ENCODE assay signal across 15 cellular contexts in genomic region chr5:69219939-69220338, GRCh38.
"Had no signal": no experiment of that assay in that cellular context is flagged by ENCODE, and none has a peak within 500 bp of the region (broad histone marks: within the 10 kb centered on the region; RNA-seq: fewer than 3 reads in every experiment).

No MANE protein-coding gene starts in this region.

- H3K27me3 ChIP-seq: heart left ventricle, left lung, pancreas, sigmoid colon had no signal

- H3K36me3 ChIP-seq: pancreas, prostate gland had no signal

- H3K9me3 ChIP-seq: heart left ventricle, left lung, lower lobe of right lung, pancreas, prostate gland, sigmoid colon had no signal

- H3K4me3 ChIP-seq: coronary artery, left lung, lower lobe of right lung, pancreas, prostate gland, sigmoid colon, skin epidermis had no signal

- H3K27ac ChIP-seq: coronary artery, left lung, lower lobe of right lung, pancreas, prostate gland, sigmoid colon, skin epidermis had no signal

- DNase-seq: effector CD4-positive, alpha-beta T cell; foreskin melanocyte; heart left ventricle; islet precursor cell; left lung; lower lobe of right lung; occipital lobe; pancreas; sigmoid colon; stimulated activated naive CD4-positive, alpha-beta T cell treated with Interleukin-2 at 50 U/mL for 16 hours; trophoblast cell had no signal

- ATAC-seq: heart left ventricle; left lung; lower lobe of right lung; natural killer cell treated with Interleukin-12 subunit alpha and Interleukin-12 subunit beta and Interleukin-15 and Interleukin-18, amount 100 ng/mL, for 72 hours; pancreas had no signal
